20 cellular contexts compared by ENCODE assay signal in the genomic region with DNA sequence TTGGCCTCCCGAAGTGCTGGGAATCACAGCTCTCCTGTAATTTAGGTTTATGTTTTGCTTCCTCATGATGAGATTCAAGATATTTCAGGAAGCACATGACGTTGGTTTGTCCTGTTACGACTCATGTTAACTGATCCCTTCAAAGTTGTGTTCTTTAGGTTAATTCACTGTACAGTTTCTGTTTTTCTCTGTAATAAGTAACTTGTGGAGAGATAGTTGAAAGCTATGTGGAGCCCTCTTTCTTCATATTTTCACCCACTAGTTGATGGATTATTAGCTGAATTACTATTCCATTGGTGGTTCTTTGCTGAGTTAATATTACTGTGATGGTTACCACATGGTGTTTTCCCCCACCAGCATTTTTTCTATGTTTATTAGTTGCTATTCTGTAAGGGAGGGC. TPM values are rescaled to one million over a fixed set of nuclear protein-coding genes. Genes with fewer than 3 reads are reported as not detected.
A peak's percentile ranks its signal among the peaks of the same experiment; 100 is the strongest.
DNase-seq lines count a peak whose midpoint lies in the region; ATAC-seq and TF ChIP-seq lines count a peak whose summit lies in the region.
"Had no signal": no experiment of that assay in that cellular context is flagged by ENCODE, and none has a peak within 500 bp of the region (broad histone marks: within the 10 kb centered on the region; RNA-seq: fewer than 3 reads in every experiment).

No MANE protein-coding gene starts in this region.

- no TSS peak for BruUV-seq in IMR-90 (replicated peaks; lab: Mats Ljungman, UMichigan)

- H3K36me3 ChIP-seq in IMR-90 (ENCODE audit: control insufficient read depth, insufficient read depth, low read length) (peaks cover 32% of the 10 kb centered on the region), body of pancreas (replicated peaks in 1 of 2; ENCODE audit: insufficient read depth in 1 of 2, low read depth in 2 of 2) (peaks cover 15 to 49% of the 10 kb centered on the region in 2 donors)

- no peak for ATAC-seq in activated T-cell treated with anti-CD3 and anti-CD28 coated beads, Interleukin-2, amount 50 U/mL, for 72 hours (replicated peaks in 1 of 2)
- ATAC-seq in HG02938 (IDR thresholded peaks at IDR 0.05; ENCODE audit: unreplicated experiment) (peak; percentile 67), IMR-90 (ENCODE audit: low read depth) (no peak), body of pancreas (no peak)
- peak; percentile 72 to 82 for ATAC-seq in stimulated activated naive B cell treated with anti-CD40 and anti-IgM and Interleukin-4, amounts not matched to agents 10 μg/mL and 1 μg/mL and 100 μg/mL, for 72 hours (replicated peaks)
- ATAC-seq: gastroesophageal sphincter, natural killer cell had no signal

- no peak overlapping the region for H3K18ac ChIP-seq in IMR-90 (ENCODE audit: low read depth, low read length)

- H2BK120ac ChIP-seq in IMR-90 (ENCODE audit: low read depth, low read length): no peak overlapping the region

- no peaks in the 10 kb centered on the region for H3K9me3 Mint-ChIP-seq in activated T-cell treated with anti-CD3 and anti-CD28 coated beads, Interleukin-2, amount 50 U/mL, for 72 hours
- peaks cover 5 to 6% of the 10 kb centered on the region in 2 donors for H3K9me3 Mint-ChIP-seq in stimulated activated naive B cell treated with anti-CD40 and anti-IgM and Interleukin-4, amounts not matched to agents 10 μg/mL and 1 μg/mL and 100 μg/mL, for 72 hours
- H3K9me3 Mint-ChIP-seq: natural killer cell had no signal

- intact Hi-C loops in IMR-90 (cut with micrococcal nuclease) (no loop called here), body of pancreas (cut with DNase I) (no loop called here)

- no peak overlapping the region for H3K4me3 Mint-ChIP-seq in activated T-cell treated with anti-CD3 and anti-CD28 coated beads, Interleukin-2, amount 50 U/mL, for 72 hours
- no peak overlapping the region for H3K4me3 Mint-ChIP-seq in stimulated activated naive B cell treated with anti-CD40 and anti-IgM and Interleukin-4, amounts not matched to agents 10 μg/mL and 1 μg/mL and 100 μg/mL, for 72 hours
- H3K4me3 Mint-ChIP-seq: CD14-positive monocyte; natural killer cell; stimulated activated naive CD8-positive, alpha-beta T cell treated with anti-CD3 and anti-CD28 coated beads, Interleukin-15, Interleukin-2, amounts not matched to agents 100 ng/mL and 50 ng/mL, for 24 hours had no signal

- H3K9ac ChIP-seq in IMR-90 (ENCODE audit: low read depth, low read length): no peak overlapping the region

- TF ChIP-seq POLR2A in IMR-90 (IDR thresholded peaks at IDR 0.05; ENCODE audit: low read depth, low read length) (no peak), body of pancreas (IDR thresholded peaks at IDR 0.05) (no peak)

- H4K20me1 ChIP-seq in IMR-90 (ENCODE audit: insufficient read depth, low read length): no peaks in the 10 kb centered on the region

- TF ChIP-seq CTCF in IMR-90 (conservative IDR thresholded peaks at IDR 0.05; ENCODE audit: low read depth, low read length) (no peak), body of pancreas (IDR thresholded peaks at IDR 0.05) (no peak)

- H3K9me3 ChIP-seq in IMR-90 (ENCODE audit: control insufficient read depth, insufficient read depth, low read length) (no peaks in the 10 kb centered on the region), body of pancreas (no peaks in the 10 kb centered on the region)
- H3K9me3 ChIP-seq: upper lobe of left lung had no signal

- H3K9me1 ChIP-seq in IMR-90 (ENCODE audit: insufficient read depth, low read length): no peaks in the 10 kb centered on the region

- in situ Hi-C loops in IMR-90 (cut with MboI; ENCODE audit: low sequenced_read_pairs): no loop called here

- H3K27ac ChIP-seq in IMR-90 (ENCODE audit: insufficient read depth, low read length) (no peak overlapping the region), body of pancreas (no peak overlapping the region)
- H3K27ac ChIP-seq: gastroesophageal sphincter, upper lobe of left lung had no signal

- H3K4me1 ChIP-seq in IMR-90 (ENCODE audit: control insufficient read depth, insufficient read depth, low read length): no peaks in the 10 kb centered on the region
- H3K4me1 ChIP-seq in body of pancreas: no peaks in the 10 kb centered on the region
- H3K4me1 ChIP-seq: gastroesophageal sphincter, upper lobe of left lung had no signal

- H4K91ac ChIP-seq in IMR-90 (ENCODE audit: insufficient read depth, low read depth, low read length): no peak overlapping the region

- TF ChIP-seq RAD21 in IMR-90 (IDR thresholded peaks at IDR 0.05; ENCODE audit: low read length): no peak

- no peak overlapping the region for H3K4ac ChIP-seq in IMR-90 (ENCODE audit: low read depth, low read length)

- DNase-seq in activated T-cell treated with anti-CD3 and anti-CD28 coated beads, Interleukin-2, amount 50 U/mL, for 72 hours: no peak
- no peak for DNase-seq in activated T-cell treated with anti-CD3 and anti-CD28 coated beads, Interleukin-2, amount 50 U/mL, for 48 hours
- peak; percentile 6 for DNase-seq in IMR-90
- no peak for DNase-seq in stimulated activated naive B cell treated with anti-CD40 and anti-IgM and Interleukin-4, amounts not matched to agents 10 μg/mL and 1 μg/mL and 100 μg/mL, for 72 hours
- DNase-seq in NCI-H187 (lab: John Stamatoyannopoulos, UW): no peak
- no peak for DNase-seq in body of pancreas
- no peak for DNase-seq in NCI-H524 (lab: John Stamatoyannopoulos, UW)
- DNase-seq: activated gamma-delta T cell, aorta, DND-41, mammary epithelial cell, natural killer cell, NCI-H1694, NCI-H524 treated with DMSO at 0.1 percent for 48 hours, upper lobe of left lung had no signal

- H3K56ac ChIP-seq in IMR-90 (ENCODE audit: extremely low read depth, insufficient read depth, low read length): no peak overlapping the region

- H2BK20ac ChIP-seq in IMR-90 (ENCODE audit: low read depth, low read length): no peak overlapping the region

- dilution Hi-C loops in IMR-90 (cut with HindIII; ENCODE audit: low sequenced_read_pairs, unreplicated experiment): no loop called here

- H3K4me2 ChIP-seq in IMR-90 (ENCODE audit: low read depth, low read length): no peak overlapping the region

- peaks cover 19 to 58% of the 10 kb centered on the region in 2 donors for H3K36me3 Mint-ChIP-seq in activated T-cell treated with anti-CD3 and anti-CD28 coated beads, Interleukin-2, amount 50 U/mL, for 72 hours (ENCODE audit: insufficient read depth in 2 of 2)
- H3K36me3 Mint-ChIP-seq in stimulated activated naive B cell treated with anti-CD40 and anti-IgM and Interleukin-4, amounts not matched to agents 10 μg/mL and 1 μg/mL and 100 μg/mL, for 72 hours: peaks cover 62 to 72% of the 10 kb centered on the region in 2 donors

- no peaks in the 10 kb centered on the region for H3K27me3 ChIP-seq in IMR-90 (ENCODE audit: control insufficient read depth, insufficient read depth, low read length)
- no peaks in the 10 kb centered on the region for H3K27me3 ChIP-seq in body of pancreas
- H3K27me3 ChIP-seq: gastroesophageal sphincter, upper lobe of left lung had no signal

- no peaks in the 10 kb centered on the region for H3K27me3 Mint-ChIP-seq in activated T-cell treated with anti-CD3 and anti-CD28 coated beads, Interleukin-2, amount 50 U/mL, for 72 hours (ENCODE audit: low read depth)
- H3K27me3 Mint-ChIP-seq in stimulated activated naive B cell treated with anti-CD40 and anti-IgM and Interleukin-4, amounts not matched to agents 10 μg/mL and 1 μg/mL and 100 μg/mL, for 72 hours: no peaks in the 10 kb centered on the region
- H3K27me3 Mint-ChIP-seq: progenitor cell of endocrine pancreas; stimulated activated naive CD8-positive, alpha-beta T cell treated with anti-CD3 and anti-CD28 coated beads, Interleukin-15, Interleukin-2, amounts not matched to agents 100 ng/mL and 50 ng/mL, for 24 hours had no signal

- no peak overlapping the region for H2AFZ ChIP-seq in IMR-90 (replicated peaks; ENCODE audit: low read length, poor library complexity)

- H4K5ac ChIP-seq in IMR-90 (ENCODE audit: low read depth, low read length): no peak overlapping the region

- no CpG with 5 or more reads among the region's 3 CpGs for WGBS in IMR-90 (ENCODE audit: extremely low coverage in 2 of 2, insufficient read length in 1 of 2), 2 experiments
- WGBS in body of pancreas, 2 donors: 76 to 95% methylated on average over 3 of the region's 3 CpGs

- no peak overlapping the region for H2AK9ac ChIP-seq in IMR-90 (replicated peaks; ENCODE audit: low read depth, low read length, poor library complexity)

- H3K79me1 ChIP-seq in IMR-90 (ENCODE audit: low read depth in 1 of 2, low read length in 2 of 2): no peaks in the 10 kb centered on the region; a peak in 1 of 4 replicates

- H3K4me3 ChIP-seq in IMR-90 (ENCODE audit: insufficient read depth, low read depth, low read length) (no peak overlapping the region), body of pancreas (no peak overlapping the region)
- H3K4me3 ChIP-seq: gastroesophageal sphincter, upper lobe of left lung had no signal

- no peak overlapping the region for H2BK15ac ChIP-seq in IMR-90 (ENCODE audit: low read depth, low read length)

- H3K27ac Mint-ChIP-seq in activated T-cell treated with anti-CD3 and anti-CD28 coated beads, Interleukin-2, amount 50 U/mL, for 72 hours: peak overlapping the region; percentile 73
- H3K27ac Mint-ChIP-seq in stimulated activated naive B cell treated with anti-CD40 and anti-IgM and Interleukin-4, amounts not matched to agents 10 μg/mL and 1 μg/mL and 100 μg/mL, for 72 hours: peak overlapping the region; percentile 89
- H3K27ac Mint-ChIP-seq: progenitor cell of endocrine pancreas; stimulated activated naive CD8-positive, alpha-beta T cell treated with anti-CD3 and anti-CD28 coated beads, Interleukin-15, Interleukin-2, amounts not matched to agents 100 ng/mL and 50 ng/mL, for 24 hours had no signal

- POLR2A ChIA-PET in IMR-90 (lab: Charles Lee; ENCODE audit: unreplicated experiment): no interaction called here

- no peak overlapping the region for H4K8ac ChIP-seq in IMR-90 (ENCODE audit: low read depth in 2 of 2, low read length in 2 of 2)

- no peak overlapping the region for H3K14ac ChIP-seq in IMR-90 (replicated peaks; ENCODE audit: low read depth, low read length)

- no peaks in the 10 kb centered on the region for H3K4me1 Mint-ChIP-seq in activated T-cell treated with anti-CD3 and anti-CD28 coated beads, Interleukin-2, amount 50 U/mL, for 72 hours (ENCODE audit: low read depth)
- peaks cover 4 to 17% of the 10 kb centered on the region in 2 donors for H3K4me1 Mint-ChIP-seq in stimulated activated naive B cell treated with anti-CD40 and anti-IgM and Interleukin-4, amounts not matched to agents 10 μg/mL and 1 μg/mL and 100 μg/mL, for 72 hours
- H3K4me1 Mint-ChIP-seq: CD14-positive monocyte, natural killer cell had no signal

- no peak overlapping the region for H2BK5ac ChIP-seq in IMR-90 (ENCODE audit: low read depth, low read length, poor library complexity, severe bottlenecking)

- CTCF ChIA-PET in IMR-90 (lab: Yijun Ruan, JAX): no interaction called here

- no peak overlapping the region for H3K23ac ChIP-seq in IMR-90 (ENCODE audit: low read depth, low read length)

- no peak overlapping the region for H2AK5ac ChIP-seq in IMR-90 (ENCODE audit: low read depth, low read length)

RNA-seq across cellular contexts. Expression of a gene that starts 18.3 kb away (rescaled TPM):
- 10 to 100 TPM; 30.4 to 41.8 TPM for total RNA-seq in activated T-cell treated with anti-CD3 and anti-CD28 coated beads, Interleukin-2, amount 50 U/mL, for 72 hours
- total RNA-seq in IMR-90 (2012; rRNA removed) (4.8 and 8.1 TPM in 2 replicates), body of pancreas (10 to 100 TPM; 16.8 to 23.6 TPM)
- 40.1 and 46.2 TPM in 2 replicates for polyA plus RNA-seq in IMR-90 (2012; rRNA removed)
- 79.8 and 84.7 TPM in 2 replicates for polyA plus RNA-seq in IMR-90 (2012; cell fraction: cytosol; rRNA removed)
- polyA plus RNA-seq in IMR-90 (2012; cell fraction: nucleus; rRNA removed; ENCODE audit: low replicate concordance): 19.4 and 30.5 TPM in 2 replicates

RNA-seq across cellular contexts. Expression of a gene that starts 23.8 kb away (rescaled TPM):
- total RNA-seq in activated T-cell treated with anti-CD3 and anti-CD28 coated beads, Interleukin-2, amount 50 U/mL, for 72 hours: 10 to 100 TPM; 39.3 to 45.3 TPM
- total RNA-seq in IMR-90 (2012; rRNA removed): 22.8 and 24.6 TPM in 2 replicates
- polyA plus RNA-seq in IMR-90 (2012; rRNA removed): 10.5 and 10.9 TPM in 2 replicates
- 6.0 and 6.1 TPM in 2 replicates for polyA plus RNA-seq in IMR-90 (2012; cell fraction: cytosol; rRNA removed)
- 7.3 and 8.5 TPM in 2 replicates for polyA plus RNA-seq in IMR-90 (2012; cell fraction: nucleus; rRNA removed; ENCODE audit: low replicate concordance)
- 10 to 100 TPM; 10.6 to 31.6 TPM for total RNA-seq in body of pancreas

Comparison
In these comparisons a context has a peak if more than half of its experiments do, and no peak if none do; other contexts are left out.
1. ATAC-seq: peak in HG02938 (single experiment) and stimulated activated naive B cell treated with anti-CD40 and anti-IgM and Interleukin-4, amounts not matched to agents 10 μg/mL and 1 μg/mL and 100 μg/mL, for 72 hours (2 of 2); none in activated T-cell treated with anti-CD3 and anti-CD28 coated beads, Interleukin-2, amount 50 U/mL, for 72 hours (0 of 2), IMR-90 (single experiment) and body of pancreas (single experiment).